ENCODE assay signal across 25 cellular contexts in the genomic region with DNA sequence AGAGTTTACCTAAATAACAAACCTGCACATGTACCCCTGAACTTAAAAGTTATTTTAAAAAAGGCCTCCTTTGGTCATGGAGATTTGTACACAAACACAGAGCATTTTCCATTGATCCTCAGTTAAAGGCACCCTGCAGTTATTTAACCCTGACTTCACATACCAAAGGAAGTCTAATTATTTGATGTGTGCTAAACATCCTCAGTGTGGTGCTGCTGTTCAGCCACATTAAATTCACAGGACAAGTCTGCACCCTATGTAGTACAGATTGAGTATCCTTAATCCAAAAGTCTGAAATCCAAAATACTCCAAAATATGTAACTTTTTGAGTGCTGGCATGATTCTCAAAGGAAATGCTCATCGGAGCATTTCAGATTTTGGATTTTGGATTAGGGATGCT. TPM values are rescaled to one million over a fixed set of nuclear protein-coding genes. Genes with fewer than 3 reads are reported as not detected.
A peak's percentile ranks its signal among the peaks of the same experiment; 100 is the strongest.
DNase-seq lines count a peak whose midpoint lies in the region; ATAC-seq and TF ChIP-seq lines count a peak whose summit lies in the region.
"Had no signal": no experiment of that assay in that cellular context is flagged by ENCODE, and none has a peak within 500 bp of the region (broad histone marks: within the 10 kb centered on the region; RNA-seq: fewer than 3 reads in every experiment).

No MANE protein-coding gene starts in this region.

- H3K79me2 ChIP-seq in OCI-LY1 (ENCODE audit: insufficient read depth, low read length) = peaks cover 79% of the 10 kb centered on the region

- H3K9me3 Mint-ChIP-seq in activated naive CD8-positive, alpha-beta T cell treated with anti-CD3 and anti-CD28 coated beads, Interleukin-2, amount 10 ng/mL, durations not matched to agents 7 days and 5 days = peaks cover 3% of the 10 kb centered on the region
- H3K9me3 Mint-ChIP-seq in activated naive CD8-positive, alpha-beta T cell treated with anti-CD3 and anti-CD28 coated beads for 36 hours = no peaks in the 10 kb centered on the region
- H3K9me3 Mint-ChIP-seq: activated CD4-positive, alpha-beta memory T cell treated with anti-CD3 and anti-CD28 coated beads for 36 hours; CD8-positive, alpha-beta memory T cell; dendritic cell treated with granulocyte-macrophage colony-stimulating factor and Interleukin-4, amounts not matched to agents 40 ng/mL and 50 ng/mL, for 4 days; T-cell had no signal

- no peaks in the 10 kb centered on the region for H3K9me2 ChIP-seq in OCI-LY1 (ENCODE audit: low read depth, low read length)

- H3K36me3 Mint-ChIP-seq in activated naive CD8-positive, alpha-beta T cell treated with anti-CD3 and anti-CD28 coated beads, Interleukin-2, amount 10 ng/mL, durations not matched to agents 7 days and 5 days = peaks cover 17% of the 10 kb centered on the region
- H3K36me3 Mint-ChIP-seq in activated naive CD8-positive, alpha-beta T cell treated with anti-CD3 and anti-CD28 coated beads for 36 hours = peaks cover 30% of the 10 kb centered on the region
- H3K36me3 Mint-ChIP-seq: activated CD4-positive, alpha-beta memory T cell treated with anti-CD3 and anti-CD28 coated beads for 36 hours had no signal

- peaks cover 50% of the 10 kb centered on the region for H3K4me1 ChIP-seq in OCI-LY1 (ENCODE audit: insufficient read depth, low read length, severe bottlenecking)
- H3K4me1 ChIP-seq: heart left ventricle, Peyer's patch had no signal

- H4K20me1 ChIP-seq in OCI-LY1 (ENCODE audit: insufficient read depth, low read length) = no peaks in the 10 kb centered on the region

- H3K9me3 ChIP-seq in OCI-LY1 (ENCODE audit: low read length) = no peaks in the 10 kb centered on the region
- H3K9me3 ChIP-seq: heart left ventricle, mucosa of descending colon, Peyer's patch, thyroid gland had no signal

- H3K36me3 ChIP-seq in OCI-LY1 (ENCODE audit: insufficient read depth, low read length) = no peaks in the 10 kb centered on the region
- H3K36me3 ChIP-seq: heart left ventricle, Peyer's patch, thyroid gland had no signal

- POLR2A ChIA-PET in activated naive CD8-positive, alpha-beta T cell treated with anti-CD3 and anti-CD28 coated beads, Interleukin-2, amount 10 ng/mL, durations not matched to agents 7 days and 5 days (lab: Charles Lee) = no interaction called here

- no peak overlapping the region for H3K27ac Mint-ChIP-seq in activated naive CD8-positive, alpha-beta T cell treated with anti-CD3 and anti-CD28 coated beads, Interleukin-2, amount 10 ng/mL, durations not matched to agents 7 days and 5 days
- no peak overlapping the region for H3K27ac Mint-ChIP-seq in activated naive CD8-positive, alpha-beta T cell treated with anti-CD3 and anti-CD28 coated beads for 36 hours
- H3K27ac Mint-ChIP-seq: activated CD4-positive, alpha-beta memory T cell treated with anti-CD3 and anti-CD28 coated beads for 36 hours; dendritic cell treated with granulocyte-macrophage colony-stimulating factor and Interleukin-4, amounts not matched to agents 40 ng/mL and 50 ng/mL, for 4 days; stimulated activated naive CD8-positive, alpha-beta T cell treated with anti-CD3 and anti-CD28 coated beads, Interleukin-15, Interleukin-2, amounts not matched to agents 100 ng/mL and 50 ng/mL, for 24 hours; T-cell had no signal

- no peaks in the 10 kb centered on the region for H3F3A ChIP-seq in OCI-LY1 (ENCODE audit: insufficient read depth, low read length)

- no peak overlapping the region for H3K4me2 ChIP-seq in OCI-LY1 (ENCODE audit: low read length)

- H3K9ac ChIP-seq in OCI-LY1 (ENCODE audit: low read length) = no peak overlapping the region

- H2AFZ ChIP-seq in OCI-LY1 (ENCODE audit: low read length) = no peak overlapping the region

- H3K4me3 ChIP-seq in OCI-LY1 (ENCODE audit: low read depth, low read length, poor library complexity, severe bottlenecking) = no peak overlapping the region
- no peak overlapping the region for H3K4me3 ChIP-seq in epithelial cell of esophagus (ENCODE audit: low read length)
- H3K4me3 ChIP-seq: heart left ventricle, lung, mucosa of descending colon, Peyer's patch, thyroid gland had no signal

- H3K27ac ChIP-seq in OCI-LY1 (ENCODE audit: low read depth, low read length, poor library complexity, severe bottlenecking) = no peak overlapping the region
- H3K27ac ChIP-seq: 22Rv1, heart left ventricle, Peyer's patch, thyroid gland had no signal

- no peaks in the 10 kb centered on the region for H3K27me3 ChIP-seq in OCI-LY1 (ENCODE audit: insufficient read depth, low read length)
- H3K27me3 ChIP-seq: heart left ventricle, Peyer's patch, thyroid gland had no signal

- no peak for DNase-seq in activated naive CD8-positive, alpha-beta T cell treated with anti-CD3 and anti-CD28 coated beads, Interleukin-2, amount 10 ng/mL, durations not matched to agents 7 days and 5 days
- DNase-seq in activated naive CD8-positive, alpha-beta T cell treated with anti-CD3 and anti-CD28 coated beads for 36 hours = no peak
- no peak for DNase-seq in epithelial cell of esophagus (ENCODE audit: low read depth)
- no peak for DNase-seq in AG08396 (ENCODE audit: low spot score)
- DNase-seq in GM19240 (ENCODE audit: insufficient read length, low spot score) = no peak
- DNase-seq in activated CD4-positive, alpha-beta T cell treated with anti-CD3 and anti-CD28 coated beads for 1 hour = no peak
- DNase-seq in activated naive CD4-positive, alpha-beta T cell treated with anti-CD3 and anti-CD28 coated beads, Interleukin-2, amount 50 U/mL, for 16 hours = no peak
- DNase-seq: activated CD4-positive, alpha-beta memory T cell treated with anti-CD3 and anti-CD28 coated beads for 36 hours; activated effector memory CD4-positive, alpha-beta T cell treated with Interleukin-2 at 50 U/mL for 16 hours; AML-193; CD8-positive, alpha-beta memory T cell; heart left ventricle; mucosa of descending colon; NCI-H1436 treated with DMSO at 0.1 percent for 48 hours; NCI-H510A; Peyer's patch; right cardiac atrium; T-cell; thyroid gland had no signal

- H3K4me3 Mint-ChIP-seq in activated naive CD8-positive, alpha-beta T cell treated with anti-CD3 and anti-CD28 coated beads, Interleukin-2, amount 10 ng/mL, durations not matched to agents 7 days and 5 days = no peak overlapping the region
- no peak overlapping the region for H3K4me3 Mint-ChIP-seq in activated naive CD8-positive, alpha-beta T cell treated with anti-CD3 and anti-CD28 coated beads for 36 hours
- H3K4me3 Mint-ChIP-seq: activated CD4-positive, alpha-beta memory T cell treated with anti-CD3 and anti-CD28 coated beads for 36 hours; CD8-positive, alpha-beta memory T cell; dendritic cell treated with granulocyte-macrophage colony-stimulating factor and Interleukin-4, amounts not matched to agents 40 ng/mL and 50 ng/mL, for 4 days; stimulated activated naive CD8-positive, alpha-beta T cell treated with anti-CD3 and anti-CD28 coated beads, Interleukin-15, Interleukin-2, amounts not matched to agents 100 ng/mL and 50 ng/mL, for 24 hours; T-cell had no signal

- TF ChIP-seq CTCF in OCI-LY1 (IDR thresholded peaks at IDR 0.05; ENCODE audit: low read length) (peak; percentile 23; the same call in 1 of the 2 replicates), epithelial cell of esophagus (IDR thresholded peaks at IDR 0.05; ENCODE audit: insufficient read depth, low read depth, low read length, missing control alignments) (peak; percentile 29)

- peaks cover 5% of the 10 kb centered on the region for H3K4me1 Mint-ChIP-seq in activated naive CD8-positive, alpha-beta T cell treated with anti-CD3 and anti-CD28 coated beads, Interleukin-2, amount 10 ng/mL, durations not matched to agents 7 days and 5 days
- H3K4me1 Mint-ChIP-seq in activated naive CD8-positive, alpha-beta T cell treated with anti-CD3 and anti-CD28 coated beads for 36 hours = peaks cover 21% of the 10 kb centered on the region
- H3K4me1 Mint-ChIP-seq: CD8-positive, alpha-beta memory T cell had no signal

- ATAC-seq in activated naive CD8-positive, alpha-beta T cell treated with anti-CD3 and anti-CD28 coated beads, Interleukin-2, amount 10 ng/mL, durations not matched to agents 7 days and 5 days (ENCODE audit: low read depth) = peak; percentile 56
- ATAC-seq: HCT116, heart left ventricle, mucosa of descending colon, right cardiac atrium, T-cell had no signal

- H3K27me3 Mint-ChIP-seq in activated naive CD8-positive, alpha-beta T cell treated with anti-CD3 and anti-CD28 coated beads, Interleukin-2, amount 10 ng/mL, durations not matched to agents 7 days and 5 days = no peaks in the 10 kb centered on the region
- no peaks in the 10 kb centered on the region for H3K27me3 Mint-ChIP-seq in activated naive CD8-positive, alpha-beta T cell treated with anti-CD3 and anti-CD28 coated beads for 36 hours
- H3K27me3 Mint-ChIP-seq: activated CD4-positive, alpha-beta memory T cell treated with anti-CD3 and anti-CD28 coated beads for 36 hours; CD8-positive, alpha-beta memory T cell; dendritic cell treated with granulocyte-macrophage colony-stimulating factor and Interleukin-4, amounts not matched to agents 40 ng/mL and 50 ng/mL, for 4 days; stimulated activated naive CD8-positive, alpha-beta T cell treated with anti-CD3 and anti-CD28 coated beads, Interleukin-15, Interleukin-2, amounts not matched to agents 100 ng/mL and 50 ng/mL, for 24 hours; T-cell had no signal

RNA-seq across cellular contexts. Expression of gene KCNQ5, which starts 21.4 kb away (rescaled TPM):
- total RNA-seq in activated naive CD8-positive, alpha-beta T cell treated with anti-CD3 and anti-CD28 coated beads, Interleukin-2, amount 10 ng/mL, durations not matched to agents 7 days and 5 days = 1 to 10 TPM; 4.3 to 5.1 TPM
- total RNA-seq in activated naive CD8-positive, alpha-beta T cell treated with anti-CD3 and anti-CD28 coated beads for 36 hours = 10 to 100 TPM; 15.8 TPM
